ENCODE assay signal across 1 cellular context in genomic region chr18:23661735-23662308, GRCh38.
TF ChIP-seq lines count a peak whose summit lies in the region.

No MANE protein-coding gene starts in this region.

TF ChIP-seq in HepG2, 621 proteins besides CTCF, POLR2A, EP300 and RAD21:
- TF ChIP-seq EZH2 (conservative IDR thresholded peaks at IDR 0.05; ENCODE audit: low read depth, low read length) = 0 out of 2 replicates have a peak, but pooled peaks have one; percentile 34
- no peak for TF ChIP-seq ZBTB38 (CRISPR knock-in tag; IDR thresholded peaks at IDR 0.05)
